1 cellular context compared by ENCODE assay signal in the genomic region with DNA sequence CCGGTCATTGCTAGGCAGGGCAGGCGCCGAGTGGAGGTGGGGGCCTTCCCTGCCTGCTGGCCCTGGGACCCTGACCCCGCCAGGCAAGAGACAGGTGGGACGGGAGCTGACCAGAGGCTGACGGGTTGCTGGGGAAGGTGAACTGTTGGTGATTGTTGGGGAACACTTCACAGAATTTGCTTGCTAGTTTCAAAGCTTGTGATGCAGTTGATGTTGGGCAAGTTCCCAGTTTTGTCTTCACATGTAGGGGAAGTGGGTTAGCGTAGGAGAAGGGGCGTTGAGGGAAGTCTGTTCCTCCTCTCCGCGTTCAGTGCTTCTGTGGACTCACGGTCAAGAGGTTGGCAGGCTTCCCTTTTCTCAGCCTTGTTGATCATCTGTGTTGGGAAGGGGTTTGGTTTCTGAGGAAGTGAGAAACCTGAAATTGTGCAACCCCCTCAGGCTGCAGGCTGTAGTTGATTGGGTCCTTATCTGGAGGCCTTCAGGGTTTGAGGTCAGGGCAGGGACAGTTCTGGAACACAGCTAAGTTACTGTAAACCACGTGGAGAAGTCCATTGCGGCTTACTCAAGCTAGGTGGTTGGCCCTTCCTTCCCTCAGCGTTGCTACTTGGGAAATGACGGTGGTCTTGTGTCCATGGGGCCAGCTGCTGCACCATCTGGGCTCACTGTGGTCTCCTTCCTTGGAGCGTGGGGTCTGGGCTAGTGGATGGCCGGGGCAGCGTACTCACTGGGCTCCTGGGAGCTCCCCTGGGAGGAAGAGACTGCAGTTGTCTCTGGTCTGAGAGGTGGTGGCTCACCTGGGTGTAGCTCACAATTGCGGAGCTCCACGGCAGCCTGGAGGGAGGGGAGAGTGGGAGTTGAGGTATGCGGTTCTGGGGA.
TF ChIP-seq lines count a peak whose summit lies in the region.

No MANE protein-coding gene starts in this region.

TF ChIP-seq in HepG2, 621 proteins besides CTCF, POLR2A, EP300 and RAD21 (continued from another document and continues in another):
- TF ChIP-seq, protein P1, sequence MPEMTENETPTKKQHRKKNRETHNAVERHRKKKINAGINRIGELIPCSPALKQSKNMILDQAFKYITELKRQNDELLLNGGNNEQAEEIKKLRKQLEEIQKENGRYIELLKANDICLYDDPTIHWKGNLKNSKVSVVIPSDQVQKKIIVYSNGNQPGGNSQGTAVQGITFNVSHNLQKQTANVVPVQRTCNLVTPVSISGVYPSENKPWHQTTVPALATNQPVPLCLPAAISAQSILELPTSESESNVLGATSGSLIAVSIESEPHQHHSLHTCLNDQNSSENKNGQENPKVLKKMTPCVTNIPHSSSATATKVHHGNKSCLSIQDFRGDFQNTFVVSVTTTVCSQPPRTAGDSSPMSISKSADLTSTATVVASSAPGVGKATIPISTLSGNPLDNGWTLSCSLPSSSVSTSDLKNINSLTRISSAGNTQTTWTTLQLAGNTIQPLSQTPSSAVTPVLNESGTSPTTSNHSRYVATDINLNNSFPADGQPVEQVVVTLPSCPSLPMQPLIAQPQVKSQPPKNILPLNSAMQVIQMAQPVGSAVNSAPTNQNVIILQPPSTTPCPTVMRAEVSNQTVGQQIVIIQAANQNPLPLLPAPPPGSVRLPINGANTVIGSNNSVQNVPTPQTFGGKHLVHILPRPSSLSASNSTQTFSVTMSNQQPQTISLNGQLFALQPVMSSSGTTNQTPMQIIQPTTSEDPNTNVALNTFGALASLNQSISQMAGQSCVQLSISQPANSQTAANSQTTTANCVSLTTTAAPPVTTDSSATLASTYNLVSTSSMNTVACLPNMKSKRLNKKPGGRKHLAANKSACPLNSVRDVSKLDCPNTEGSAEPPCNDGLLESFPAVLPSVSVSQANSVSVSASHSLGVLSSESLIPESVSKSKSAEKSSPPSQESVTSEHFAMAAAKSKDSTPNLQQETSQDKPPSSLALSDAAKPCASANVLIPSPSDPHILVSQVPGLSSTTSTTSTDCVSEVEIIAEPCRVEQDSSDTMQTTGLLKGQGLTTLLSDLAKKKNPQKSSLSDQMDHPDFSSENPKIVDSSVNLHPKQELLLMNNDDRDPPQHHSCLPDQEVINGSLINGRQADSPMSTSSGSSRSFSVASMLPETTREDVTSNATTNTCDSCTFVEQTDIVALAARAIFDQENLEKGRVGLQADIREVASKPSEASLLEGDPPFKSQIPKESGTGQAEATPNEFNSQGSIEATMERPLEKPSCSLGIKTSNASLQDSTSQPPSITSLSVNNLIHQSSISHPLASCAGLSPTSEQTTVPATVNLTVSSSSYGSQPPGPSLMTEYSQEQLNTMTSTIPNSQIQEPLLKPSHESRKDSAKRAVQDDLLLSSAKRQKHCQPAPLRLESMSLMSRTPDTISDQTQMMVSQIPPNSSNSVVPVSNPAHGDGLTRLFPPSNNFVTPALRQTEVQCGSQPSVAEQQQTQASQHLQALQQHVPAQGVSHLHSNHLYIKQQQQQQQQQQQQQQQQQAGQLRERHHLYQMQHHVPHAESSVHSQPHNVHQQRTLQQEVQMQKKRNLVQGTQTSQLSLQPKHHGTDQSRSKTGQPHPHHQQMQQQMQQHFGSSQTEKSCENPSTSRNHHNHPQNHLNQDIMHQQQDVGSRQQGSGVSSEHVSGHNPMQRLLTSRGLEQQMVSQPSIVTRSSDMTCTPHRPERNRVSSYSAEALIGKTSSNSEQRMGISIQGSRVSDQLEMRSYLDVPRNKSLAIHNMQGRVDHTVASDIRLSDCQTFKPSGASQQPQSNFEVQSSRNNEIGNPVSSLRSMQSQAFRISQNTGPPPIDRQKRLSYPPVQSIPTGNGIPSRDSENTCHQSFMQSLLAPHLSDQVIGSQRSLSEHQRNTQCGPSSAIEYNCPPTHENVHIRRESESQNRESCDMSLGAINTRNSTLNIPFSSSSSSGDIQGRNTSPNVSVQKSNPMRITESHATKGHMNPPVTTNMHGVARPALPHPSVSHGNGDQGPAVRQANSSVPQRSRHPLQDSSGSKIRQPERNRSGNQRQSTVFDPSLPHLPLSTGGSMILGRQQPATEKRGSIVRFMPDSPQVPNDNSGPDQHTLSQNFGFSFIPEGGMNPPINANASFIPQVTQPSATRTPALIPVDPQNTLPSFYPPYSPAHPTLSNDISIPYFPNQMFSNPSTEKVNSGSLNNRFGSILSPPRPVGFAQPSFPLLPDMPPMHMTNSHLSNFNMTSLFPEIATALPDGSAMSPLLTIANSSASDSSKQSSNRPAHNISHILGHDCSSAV (CRISPR knock-in tag; IDR thresholded peaks at IDR 0.05; ENCODE audit: borderline replicate concordance): no peak
- TF ChIP-seq ZFY (CRISPR knock-in tag; IDR thresholded peaks at IDR 0.05) (peak; percentile 17; the same call in 1 of the 2 replicates), NFE2 (CRISPR knock-in tag; IDR thresholded peaks at IDR 0.05) (0 out of 2 replicates have a peak, but pooled peaks have one; percentile 11), FOXJ3 (CRISPR knock-in tag; IDR thresholded peaks at IDR 0.05; ENCODE audit: borderline replicate concordance) (no peak), RXRA (CRISPR knock-in tag; IDR thresholded peaks at IDR 0.05) (peak; percentile 49; the same call in 1 of the 2 replicates), NFYB (CRISPR knock-in tag; IDR thresholded peaks at IDR 0.05) (no peak), EED (CRISPR knock-in tag; IDR thresholded peaks at IDR 0.05) (peak; percentile 22; the same call in 1 of the 2 replicates), FOXK1 (CRISPR knock-in tag; IDR thresholded peaks at IDR 0.05; ENCODE audit: borderline replicate concordance, low read depth) (peak; percentile 35; the same call in 1 of the 2 replicates), ZNF619 (CRISPR knock-in tag; IDR thresholded peaks at IDR 0.05) (no peak), CHD4 (IDR thresholded peaks at IDR 0.05; ENCODE audit: borderline replicate concordance, low read length) (no peak), ZNF766 (CRISPR knock-in tag; IDR thresholded peaks at IDR 0.05; ENCODE audit: borderline replicate concordance) (no peak), YEATS2 (CRISPR knock-in tag; IDR thresholded peaks at IDR 0.05; ENCODE audit: borderline replicate concordance) (peak; percentile 65; the same call in 1 of the 2 replicates), MIXL1 (CRISPR knock-in tag; IDR thresholded peaks at IDR 0.05) (peak; percentile 15; the same call in 1 of the 2 replicates), NR2F6 (IDR thresholded peaks at IDR 0.05) (no peak), NR2F6 (CRISPR knock-in tag; IDR thresholded peaks at IDR 0.05) (peak; percentile 32; the same call in 1 of the 2 replicates), NKX3-1 (CRISPR knock-in tag; IDR thresholded peaks at IDR 0.05) (no peak), TBX2 (CRISPR knock-in tag; IDR thresholded peaks at IDR 0.05; ENCODE audit: borderline replicate concordance) (peak; percentile 47; the same call in 1 of the 2 replicates), SMARCE1 (IDR thresholded peaks at IDR 0.05; ENCODE audit: borderline replicate concordance) (no peak), CBX5 (CRISPR knock-in tag; IDR thresholded peaks at IDR 0.05; ENCODE audit: borderline replicate concordance) (peak; percentile 50; the same call in 1 of the 2 replicates), ZNF501 (CRISPR knock-in tag; IDR thresholded peaks at IDR 0.05) (0 out of 2 replicates have a peak, but pooled peaks have one; percentile 25), NBN (conservative IDR thresholded peaks at IDR 0.05) (no peak), ZNF777 (CRISPR knock-in tag; IDR thresholded peaks at IDR 0.05) (no peak), AGO2 (optimal IDR thresholded peaks at IDR 0.05; ENCODE audit: low read depth, low read length) (peak; percentile 34), RBFOX2 (IDR thresholded peaks at IDR 0.05; ENCODE audit: low read depth, low read length) (peak; percentile 59), ZNF101 (CRISPR knock-in tag; IDR thresholded peaks at IDR 0.05; ENCODE audit: borderline replicate concordance, low read depth) (no peak), ZNF737 (CRISPR knock-in tag; IDR thresholded peaks at IDR 0.05; ENCODE audit: borderline replicate concordance) (no peak), JUNB (CRISPR knock-in tag; IDR thresholded peaks at IDR 0.05; ENCODE audit: borderline replicate concordance) (no peak)
- TF ChIP-seq, protein P2, sequence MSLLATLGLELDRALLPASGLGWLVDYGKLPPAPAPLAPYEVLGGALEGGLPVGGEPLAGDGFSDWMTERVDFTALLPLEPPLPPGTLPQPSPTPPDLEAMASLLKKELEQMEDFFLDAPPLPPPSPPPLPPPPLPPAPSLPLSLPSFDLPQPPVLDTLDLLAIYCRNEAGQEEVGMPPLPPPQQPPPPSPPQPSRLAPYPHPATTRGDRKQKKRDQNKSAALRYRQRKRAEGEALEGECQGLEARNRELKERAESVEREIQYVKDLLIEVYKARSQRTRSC (CRISPR knock-in tag; IDR thresholded peaks at IDR 0.05; ENCODE audit: low read depth): no peak
- TF ChIP-seq, protein P3, sequence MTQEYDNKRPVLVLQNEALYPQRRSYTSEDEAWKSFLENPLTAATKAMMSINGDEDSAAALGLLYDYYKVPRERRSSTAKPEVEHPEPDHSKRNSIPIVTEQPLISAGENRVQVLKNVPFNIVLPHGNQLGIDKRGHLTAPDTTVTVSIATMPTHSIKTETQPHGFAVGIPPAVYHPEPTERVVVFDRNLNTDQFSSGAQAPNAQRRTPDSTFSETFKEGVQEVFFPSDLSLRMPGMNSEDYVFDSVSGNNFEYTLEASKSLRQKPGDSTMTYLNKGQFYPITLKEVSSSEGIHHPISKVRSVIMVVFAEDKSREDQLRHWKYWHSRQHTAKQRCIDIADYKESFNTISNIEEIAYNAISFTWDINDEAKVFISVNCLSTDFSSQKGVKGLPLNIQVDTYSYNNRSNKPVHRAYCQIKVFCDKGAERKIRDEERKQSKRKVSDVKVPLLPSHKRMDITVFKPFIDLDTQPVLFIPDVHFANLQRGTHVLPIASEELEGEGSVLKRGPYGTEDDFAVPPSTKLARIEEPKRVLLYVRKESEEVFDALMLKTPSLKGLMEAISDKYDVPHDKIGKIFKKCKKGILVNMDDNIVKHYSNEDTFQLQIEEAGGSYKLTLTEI (CRISPR knock-in tag; conservative IDR thresholded peaks at IDR 0.05): no peak
- TF ChIP-seq, protein P4, sequence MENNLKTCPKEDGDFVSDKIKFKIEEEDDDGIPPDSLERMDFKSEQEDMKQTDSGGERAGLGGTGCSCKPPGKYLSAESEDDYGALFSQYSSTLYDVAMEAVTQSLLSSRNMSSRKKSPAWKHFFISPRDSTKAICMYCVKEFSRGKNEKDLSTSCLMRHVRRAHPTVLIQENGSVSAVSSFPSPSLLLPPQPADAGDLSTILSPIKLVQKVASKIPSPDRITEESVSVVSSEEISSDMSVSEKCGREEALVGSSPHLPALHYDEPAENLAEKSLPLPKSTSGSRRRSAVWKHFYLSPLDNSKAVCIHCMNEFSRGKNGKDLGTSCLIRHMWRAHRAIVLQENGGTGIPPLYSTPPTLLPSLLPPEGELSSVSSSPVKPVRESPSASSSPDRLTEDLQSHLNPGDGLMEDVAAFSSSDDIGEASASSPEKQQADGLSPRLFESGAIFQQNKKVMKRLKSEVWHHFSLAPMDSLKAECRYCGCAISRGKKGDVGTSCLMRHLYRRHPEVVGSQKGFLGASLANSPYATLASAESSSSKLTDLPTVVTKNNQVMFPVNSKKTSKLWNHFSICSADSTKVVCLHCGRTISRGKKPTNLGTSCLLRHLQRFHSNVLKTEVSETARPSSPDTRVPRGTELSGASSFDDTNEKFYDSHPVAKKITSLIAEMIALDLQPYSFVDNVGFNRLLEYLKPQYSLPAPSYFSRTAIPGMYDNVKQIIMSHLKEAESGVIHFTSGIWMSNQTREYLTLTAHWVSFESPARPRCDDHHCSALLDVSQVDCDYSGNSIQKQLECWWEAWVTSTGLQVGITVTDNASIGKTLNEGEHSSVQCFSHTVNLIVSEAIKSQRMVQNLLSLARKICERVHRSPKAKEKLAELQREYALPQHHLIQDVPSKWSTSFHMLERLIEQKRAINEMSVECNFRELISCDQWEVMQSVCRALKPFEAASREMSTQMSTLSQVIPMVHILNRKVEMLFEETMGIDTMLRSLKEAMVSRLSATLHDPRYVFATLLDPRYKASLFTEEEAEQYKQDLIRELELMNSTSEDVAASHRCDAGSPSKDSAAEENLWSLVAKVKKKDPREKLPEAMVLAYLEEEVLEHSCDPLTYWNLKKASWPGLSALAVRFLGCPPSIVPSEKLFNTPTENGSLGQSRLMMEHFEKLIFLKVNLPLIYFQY (CRISPR knock-in tag; IDR thresholded peaks at IDR 0.05; ENCODE audit: borderline replicate concordance): no peak
- TF ChIP-seq, protein P5, sequence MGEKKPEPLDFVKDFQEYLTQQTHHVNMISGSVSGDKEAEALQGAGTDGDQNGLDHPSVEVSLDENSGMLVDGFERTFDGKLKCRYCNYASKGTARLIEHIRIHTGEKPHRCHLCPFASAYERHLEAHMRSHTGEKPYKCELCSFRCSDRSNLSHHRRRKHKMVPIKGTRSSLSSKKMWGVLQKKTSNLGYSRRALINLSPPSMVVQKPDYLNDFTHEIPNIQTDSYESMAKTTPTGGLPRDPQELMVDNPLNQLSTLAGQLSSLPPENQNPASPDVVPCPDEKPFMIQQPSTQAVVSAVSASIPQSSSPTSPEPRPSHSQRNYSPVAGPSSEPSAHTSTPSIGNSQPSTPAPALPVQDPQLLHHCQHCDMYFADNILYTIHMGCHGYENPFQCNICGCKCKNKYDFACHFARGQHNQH (CRISPR knock-in tag; IDR thresholded peaks at IDR 0.05): peak; percentile 39; the same call in 1 of the 2 replicates
- TF ChIP-seq, protein P6, sequence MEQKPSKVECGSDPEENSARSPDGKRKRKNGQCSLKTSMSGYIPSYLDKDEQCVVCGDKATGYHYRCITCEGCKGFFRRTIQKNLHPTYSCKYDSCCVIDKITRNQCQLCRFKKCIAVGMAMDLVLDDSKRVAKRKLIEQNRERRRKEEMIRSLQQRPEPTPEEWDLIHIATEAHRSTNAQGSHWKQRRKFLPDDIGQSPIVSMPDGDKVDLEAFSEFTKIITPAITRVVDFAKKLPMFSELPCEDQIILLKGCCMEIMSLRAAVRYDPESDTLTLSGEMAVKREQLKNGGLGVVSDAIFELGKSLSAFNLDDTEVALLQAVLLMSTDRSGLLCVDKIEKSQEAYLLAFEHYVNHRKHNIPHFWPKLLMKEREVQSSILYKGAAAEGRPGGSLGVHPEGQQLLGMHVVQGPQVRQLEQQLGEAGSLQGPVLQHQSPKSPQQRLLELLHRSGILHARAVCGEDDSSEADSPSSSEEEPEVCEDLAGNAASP (CRISPR knock-in tag; IDR thresholded peaks at IDR 0.05; ENCODE audit: borderline replicate concordance): peak; percentile 63; the same call in 1 of the 2 replicates
- TF ChIP-seq, protein P7, sequence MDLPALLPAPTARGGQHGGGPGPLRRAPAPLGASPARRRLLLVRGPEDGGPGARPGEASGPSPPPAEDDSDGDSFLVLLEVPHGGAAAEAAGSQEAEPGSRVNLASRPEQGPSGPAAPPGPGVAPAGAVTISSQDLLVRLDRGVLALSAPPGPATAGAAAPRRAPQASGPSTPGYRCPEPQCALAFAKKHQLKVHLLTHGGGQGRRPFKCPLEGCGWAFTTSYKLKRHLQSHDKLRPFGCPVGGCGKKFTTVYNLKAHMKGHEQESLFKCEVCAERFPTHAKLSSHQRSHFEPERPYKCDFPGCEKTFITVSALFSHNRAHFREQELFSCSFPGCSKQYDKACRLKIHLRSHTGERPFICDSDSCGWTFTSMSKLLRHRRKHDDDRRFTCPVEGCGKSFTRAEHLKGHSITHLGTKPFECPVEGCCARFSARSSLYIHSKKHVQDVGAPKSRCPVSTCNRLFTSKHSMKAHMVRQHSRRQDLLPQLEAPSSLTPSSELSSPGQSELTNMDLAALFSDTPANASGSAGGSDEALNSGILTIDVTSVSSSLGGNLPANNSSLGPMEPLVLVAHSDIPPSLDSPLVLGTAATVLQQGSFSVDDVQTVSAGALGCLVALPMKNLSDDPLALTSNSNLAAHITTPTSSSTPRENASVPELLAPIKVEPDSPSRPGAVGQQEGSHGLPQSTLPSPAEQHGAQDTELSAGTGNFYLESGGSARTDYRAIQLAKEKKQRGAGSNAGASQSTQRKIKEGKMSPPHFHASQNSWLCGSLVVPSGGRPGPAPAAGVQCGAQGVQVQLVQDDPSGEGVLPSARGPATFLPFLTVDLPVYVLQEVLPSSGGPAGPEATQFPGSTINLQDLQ (CRISPR knock-in tag; IDR thresholded peaks at IDR 0.05): no peak
